ENCODE assay signal across 10 cellular contexts in the genomic region with DNA sequence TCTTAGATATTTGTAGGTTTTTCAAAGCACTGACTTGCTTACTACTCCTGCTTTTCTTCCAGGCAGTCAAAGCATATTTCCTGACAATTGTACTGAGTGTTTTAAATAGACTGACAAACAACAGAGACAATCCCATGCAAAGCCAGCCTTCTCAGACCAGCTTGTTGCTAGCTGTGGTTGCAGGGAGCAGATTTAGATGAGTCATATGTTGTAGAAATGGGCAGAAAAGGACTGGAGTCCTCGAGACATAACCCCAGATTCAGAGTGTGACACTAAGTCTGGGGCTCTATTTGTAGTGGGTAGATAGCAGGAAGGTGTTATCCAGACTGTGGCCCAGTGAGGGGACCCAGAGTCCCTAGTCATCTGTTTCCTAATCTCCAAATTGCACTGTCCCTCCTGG.
A peak's percentile ranks its signal among the peaks of the same experiment; 100 is the strongest.
DNase-seq lines count a peak whose midpoint lies in the region; ATAC-seq and TF ChIP-seq lines count a peak whose summit lies in the region.
"Had no signal": no experiment of that assay in that cellular context is flagged by ENCODE, and none has a peak within 500 bp of the region (broad histone marks: within the 10 kb centered on the region; RNA-seq: fewer than 3 reads in every experiment).

No MANE protein-coding gene starts in this region.

- H3K9me2 ChIP-seq in OCI-LY7 (ENCODE audit: insufficient read depth, low read length) = no peaks in the 10 kb centered on the region

- CTCF ChIA-PET in OCI-LY7 (lab: Charles Lee; ENCODE audit: unreplicated experiment) = no interaction called here

- no peak overlapping the region for H3K4me2 ChIP-seq in OCI-LY7 (ENCODE audit: low read length)

- H3K9me3 ChIP-seq in OCI-LY7 (ENCODE audit: low read length) (no peaks in the 10 kb centered on the region), heart left ventricle (no peaks in the 10 kb centered on the region)

- no peaks in the 10 kb centered on the region for H3K27me3 Mint-ChIP-seq in stimulated activated memory B cell treated with anti-CD40 and anti-IgM and Interleukin-4, amounts not matched to agents 10 μg/mL and 1 μg/mL and 100 μg/mL, for 72 hours

- no peaks in the 10 kb centered on the region for H3K36me3 Mint-ChIP-seq in stimulated activated memory B cell treated with anti-CD40 and anti-IgM and Interleukin-4, amounts not matched to agents 10 μg/mL and 1 μg/mL and 100 μg/mL, for 72 hours

- peak overlapping the region; percentile 87 for H3K27ac Mint-ChIP-seq in stimulated activated memory B cell treated with anti-CD40 and anti-IgM and Interleukin-4, amounts not matched to agents 10 μg/mL and 1 μg/mL and 100 μg/mL, for 72 hours

- no peaks in the 10 kb centered on the region for H3K9me3 Mint-ChIP-seq in stimulated activated memory B cell treated with anti-CD40 and anti-IgM and Interleukin-4, amounts not matched to agents 10 μg/mL and 1 μg/mL and 100 μg/mL, for 72 hours

- H3K27me3 ChIP-seq in dorsolateral prefrontal cortex (no peaks in the 10 kb centered on the region), heart left ventricle (no peaks in the 10 kb centered on the region)

- H3K4me3 ChIP-seq in OCI-LY7 (ENCODE audit: low read depth, low read length, poor library complexity, severe bottlenecking) (no peak overlapping the region), dorsolateral prefrontal cortex (no peak overlapping the region), heart left ventricle (no peak overlapping the region)

- peak; percentile 31 to 41 for ATAC-seq in activated CD4-positive, CD25-positive, alpha-beta regulatory T cell treated with anti-CD3 and anti-CD28 coated beads, Interleukin-2, amount 50 U/mL, for 24 hours
- no peak for ATAC-seq in stimulated activated memory B cell treated with anti-CD40 and anti-IgM and Interleukin-4, amounts not matched to agents 10 μg/mL and 1 μg/mL and 100 μg/mL, for 72 hours
- ATAC-seq in HG03025 (IDR thresholded peaks at IDR 0.05; ENCODE audit: low FRiP score, unreplicated experiment) (no peak), heart left ventricle (no peak), sciatic nerve (no peak)

- peaks cover 10% of the 10 kb centered on the region for H3K4me1 ChIP-seq in OCI-LY7 (ENCODE audit: insufficient read depth, low read length, poor library complexity, severe bottlenecking)
- H3K4me1 ChIP-seq in heart left ventricle = peaks cover 0 to 29% (median 0%) of the 10 kb centered on the region in 12 donors

- BruUV-seq in OCI-LY7 (replicated peaks; lab: Mats Ljungman, UMichigan) = no TSS peak

- TF ChIP-seq POLR2A in heart left ventricle (IDR thresholded peaks at IDR 0.05) = no peak

- peaks cover 14% of the 10 kb centered on the region for H3K4me1 Mint-ChIP-seq in stimulated activated memory B cell treated with anti-CD40 and anti-IgM and Interleukin-4, amounts not matched to agents 10 μg/mL and 1 μg/mL and 100 μg/mL, for 72 hours

- POLR2A ChIA-PET in OCI-LY7 (lab: Charles Lee) = interaction anchor here (1.1 kb wide), 2 partner anchors 13 to 334 kb away, joined by 3 to 4 read pairs; no protein-coding TSS in a partner anchor

- intact Hi-C loops in OCI-LY7 (cut with micrococcal nuclease; ENCODE audit: unreplicated experiment) = no loop called here
- intact Hi-C loops in dorsolateral prefrontal cortex (cut with DNase I) = no loop called here
- intact Hi-C loops in heart left ventricle (cut with DNase I) = no loop called here
- intact Hi-C loops in sciatic nerve (cut with DNase I) = no loop called here

- no peaks in the 10 kb centered on the region for H3K79me2 ChIP-seq in OCI-LY7 (ENCODE audit: insufficient read depth, low read depth, low read length)

- 44 to 77% (median 58%) methylated on average over 1 of the region's 1 CpG for WGBS in heart left ventricle, 4 donors

- peak overlapping the region; percentile 57; the same call in 1 of the 2 replicates for H2AFZ ChIP-seq in OCI-LY7 (ENCODE audit: low read length)

- no peaks in the 10 kb centered on the region for H4K20me1 ChIP-seq in OCI-LY7 (ENCODE audit: insufficient read depth, low read length)

- TF ChIP-seq CTCF in OCI-LY7 (conservative IDR thresholded peaks at IDR 0.05; ENCODE audit: low read length) = no peak
- no peak for TF ChIP-seq CTCF in dorsolateral prefrontal cortex (IDR thresholded peaks at IDR 0.05 in 54 of 56, conservative IDR thresholded peaks at IDR 0.05 in 2 of 56; ENCODE audit: low read depth in 1 of 56, partially characterized antibody in 56 of 56)
- no peak for TF ChIP-seq CTCF in heart left ventricle (IDR thresholded peaks at IDR 0.05)

- DNase-seq in activated CD4-positive, CD25-positive, alpha-beta regulatory T cell (lab: John Stamatoyannopoulos, UW) = no peak
- DNase-seq in OCI-LY7 (ENCODE audit: low spot score) (no peak), dorsolateral prefrontal cortex (no peak), heart left ventricle (no peak), sciatic nerve (ENCODE audit: low spot score) (no peak)
- DNase-seq: MM.1S; stimulated activated CD4-positive, alpha-beta T cell treated with anti-CD3 and anti-CD28 coated beads, Interleukin-12 subunit alpha, Interleukin-12 subunit beta, amount 100 ng/mL, for 4 hours had no signal

- H3K4me3 Mint-ChIP-seq in stimulated activated memory B cell treated with anti-CD40 and anti-IgM and Interleukin-4, amounts not matched to agents 10 μg/mL and 1 μg/mL and 100 μg/mL, for 72 hours = no peak overlapping the region

- no peaks in the 10 kb centered on the region for H3K36me3 ChIP-seq in OCI-LY7 (ENCODE audit: insufficient read depth, low read length)
- H3K36me3 ChIP-seq in heart left ventricle = no peaks in the 10 kb centered on the region

- H3K27ac ChIP-seq in OCI-LY7 (ENCODE audit: low read depth, low read length, poor library complexity, severe bottlenecking) (no peak overlapping the region), dorsolateral prefrontal cortex (peak overlapping the region in 31 of 59 donors; percentile 0 to 69 (median 24)), heart left ventricle (peak overlapping the region in 2 of 12 donors; percentile 7 to 49)

Comparison
In these comparisons a context has a peak if more than half of its experiments do, and no peak if none do; other contexts are left out.
1. ATAC-seq: peak in activated CD4-positive, CD25-positive, alpha-beta regulatory T cell treated with anti-CD3 and anti-CD28 coated beads, Interleukin-2, amount 50 U/mL, for 24 hours (2 of 2); none in stimulated activated memory B cell treated with anti-CD40 and anti-IgM and Interleukin-4, amounts not matched to agents 10 μg/mL and 1 μg/mL and 100 μg/mL, for 72 hours (single experiment), HG03025 (single experiment), heart left ventricle (0 of 4) and sciatic nerve (single experiment).